Comparison of ENCODE assay signal across 30 cellular contexts in the genomic region with DNA sequence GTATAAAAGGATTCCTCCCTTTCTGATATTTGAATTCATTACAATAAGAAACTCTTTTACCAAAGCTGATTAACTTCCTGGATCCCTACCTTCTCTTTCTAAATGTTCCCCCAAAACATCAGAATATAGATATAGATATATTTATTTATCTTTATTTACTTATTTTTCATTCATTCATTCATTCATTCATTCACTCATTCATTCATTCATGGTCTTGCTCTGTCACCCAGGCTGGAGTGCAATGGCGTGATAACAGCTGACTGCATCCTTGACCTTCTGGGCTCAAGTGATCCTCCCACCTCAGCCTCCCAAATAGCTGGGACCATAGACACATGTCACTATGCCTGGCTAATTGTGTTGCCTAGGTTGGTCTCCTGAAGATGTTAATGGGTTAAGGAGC. TPM values are rescaled to one million over a fixed set of nuclear protein-coding genes. Genes with fewer than 3 reads are reported as not detected.
DNase-seq lines count a peak whose midpoint lies in the region; ATAC-seq, FAIRE-seq and TF ChIP-seq lines count a peak whose summit lies in the region.
"Had no signal": no experiment of that assay in that cellular context is flagged by ENCODE, and none has a peak within 500 bp of the region (broad histone marks: within the 10 kb centered on the region; RNA-seq: fewer than 3 reads in every experiment).

No MANE protein-coding gene starts in this region.

- H3K79me2 ChIP-seq in GM12878 (ENCODE audit: control insufficient read depth, insufficient read depth, low read length) (no peaks in the 10 kb centered on the region), K562 (ENCODE audit: control insufficient read depth, insufficient read depth, low read length) (no peaks in the 10 kb centered on the region)

- in situ Hi-C loops in GM12878 (cut with MboI) (no loop called here), K562 (cut with MboI) (no loop called here)

- H3K9ac ChIP-seq in GM12878 (ENCODE audit: control insufficient read depth, insufficient read depth, low read length) (no peak overlapping the region), K562 (ENCODE audit: insufficient read depth in 1 of 2, low read depth in 2 of 2, low read length in 2 of 2) (no peak overlapping the region)
- H3K9ac ChIP-seq: BLaER1; BLaER1 treated with 17β-estradiol and CSF1 and Interleukin-3, amounts not matched to agents 10 nM and 100 nM had no signal

- no peak for ATAC-seq in GM12878
- no peak for ATAC-seq in K562
- ATAC-seq: A549; CD8-positive, alpha-beta T cell had no signal

- no peak overlapping the region for H3K4me3 ChIP-seq in GM12878
- H3K4me3 ChIP-seq in K562, result no peak overlapping the region
- no peak overlapping the region for H3K4me3 ChIP-seq in tibial nerve
- H3K4me3 ChIP-seq: A549; BLaER1; BLaER1 treated with 17β-estradiol and CSF1 and Interleukin-3, amounts not matched to agents 10 nM and 100 nM had no signal

- WGBS in GM12878 (ENCODE audit: insufficient coverage, insufficient replicate concordance, low lambda C conversion rate, missing lambda C conversion rate), result 96% methylated on average over 1 of the region's 1 CpG
- 33% methylated on average over 1 of the region's 1 CpG for WGBS in K562 (ENCODE audit: insufficient coverage, low coverage, missing lambda C conversion rate)
- 97 to 100% methylated on average over 1 of the region's 1 CpG for WGBS in tibial nerve, 2 donors

- H3K27ac ChIP-seq in GM12878 (ENCODE audit: control insufficient read depth, insufficient read depth), result no peak overlapping the region
- H3K27ac ChIP-seq in K562 (ENCODE audit: extremely low read depth, low read depth, low read length), result no peak overlapping the region
- H3K27ac ChIP-seq in tibial nerve, result no peak overlapping the region
- H3K27ac ChIP-seq: 22Rv1; A549; BLaER1; BLaER1 treated with 17β-estradiol and CSF1 and Interleukin-3, amounts not matched to agents 10 nM and 100 nM; C4-2B had no signal

- H4K20me1 ChIP-seq in GM12878 (ENCODE audit: control insufficient read depth, insufficient read depth) (no peaks in the 10 kb centered on the region), K562 (replicated peaks; ENCODE audit: control insufficient read depth, insufficient read depth, low read length) (no peaks in the 10 kb centered on the region)
- H4K20me1 ChIP-seq: BLaER1; BLaER1 treated with 17β-estradiol and CSF1 and Interleukin-3, amounts not matched to agents 10 nM and 100 nM had no signal

- H3K9me1 ChIP-seq in K562 (ENCODE audit: control insufficient read depth, insufficient read depth, low read length), result no peaks in the 10 kb centered on the region

- H3K4me1 ChIP-seq in GM12878 (ENCODE audit: control insufficient read depth, insufficient read depth, low read length) (no peaks in the 10 kb centered on the region), K562 (replicated peaks in 1 of 2; ENCODE audit: control insufficient read depth in 2 of 2, insufficient read depth in 2 of 2, low read length in 2 of 2) (peaks cover 0 to 5% of the 10 kb centered on the region in 2 experiments; a peak in 1 of 5 replicates), tibial nerve (no peaks in the 10 kb centered on the region)
- H3K4me1 ChIP-seq: A549; BE2C; BLaER1; BLaER1 treated with 17β-estradiol and CSF1 and Interleukin-3, amounts not matched to agents 10 nM and 100 nM; Caco-2 had no signal

- CTCF ChIA-PET in GM12878 (lab: Yijun Ruan, JAX), result interaction anchor here (1.4 kb wide), 1 partner anchor 51 kb away, joined by 4 read pairs; no protein-coding TSS in a partner anchor
- CTCF ChIA-PET in K562 (lab: Yijun Ruan, JAX; ENCODE audit: low intra/inter-chr PET ratio), result interaction anchor here (0.7 kb wide), 1 partner anchor 506 kb away, joined by 3 read pairs; no protein-coding TSS in a partner anchor

- H3K27me3 ChIP-seq in GM12878 (replicated peaks in 1 of 2; ENCODE audit: control insufficient read depth in 2 of 2, insufficient read depth in 2 of 2, low read length in 1 of 2) (no peaks in the 10 kb centered on the region), K562 (ENCODE audit: control insufficient read depth in 2 of 2, insufficient read depth in 2 of 2, low read length in 2 of 2) (no peaks in the 10 kb centered on the region), tibial nerve (no peaks in the 10 kb centered on the region)
- H3K27me3 ChIP-seq: BE2C; BLaER1; BLaER1 treated with 17β-estradiol and CSF1 and Interleukin-3, amounts not matched to agents 10 nM and 100 nM had no signal

- no peak overlapping the region for H3K4me2 ChIP-seq in GM12878 (ENCODE audit: control insufficient read depth, insufficient read depth)
- H3K4me2 ChIP-seq in K562 (ENCODE audit: insufficient read depth, low read length), result no peak overlapping the region
- H3K4me2 ChIP-seq: A549; BLaER1; BLaER1 treated with 17β-estradiol and CSF1 and Interleukin-3, amounts not matched to agents 10 nM and 100 nM had no signal

- DNase-seq in GM12878 (ENCODE audit: low read depth, low spot score) (no peak), K562 (ENCODE audit: extremely low read depth in 1 of 4, low spot score in 3 of 4) (no peak), tibial nerve (ENCODE audit: low spot score in 2 of 2) (no peak), dermis blood vessel endothelial cell (no peak)
- DNase-seq: 8988T; ACHN; AML-193; BE2C; C1 segment of cervical spinal cord; Caco-2; Calu3; CD4-positive, alpha-beta memory T cell; CD4-positive, alpha-beta T cell; CD4-positive, CD25-positive, alpha-beta regulatory T cell; CD8-positive, alpha-beta memory T cell; CD8-positive, alpha-beta T cell; COR-L47; DMS 273 treated with DMSO at 0.1 percent for 48 hours; DMS153; DMS53; DMS79; DMS79 treated with DMSO at 0.1 percent for 48 hours; DND-41; EL had no signal

- peaks cover 0 to 7% of the 10 kb centered on the region in 2 experiments; a peak in 1 of 4 replicates for H3K36me3 ChIP-seq in GM12878 (ENCODE audit: control insufficient read depth in 2 of 2, insufficient read depth in 2 of 2, low read length in 1 of 2)
- H3K36me3 ChIP-seq in K562 (ENCODE audit: control insufficient read depth, insufficient read depth, low read length), result 0 out of 3 replicates have a peak, but pooled peaks cover 2% of the 10 kb centered on the region
- H3K36me3 ChIP-seq in tibial nerve, result peaks cover 2 to 81% (median 19%) of the 10 kb centered on the region in 3 donors
- H3K36me3 ChIP-seq: BE2C had no signal

- no peak for TF ChIP-seq EP300 in GM12878 (IDR thresholded peaks at IDR 0.05; ENCODE audit: borderline replicate concordance in 1 of 2, control insufficient read depth in 1 of 2, low read depth in 2 of 2, low read length in 2 of 2)
- TF ChIP-seq EP300 in K562 (IDR thresholded peaks at IDR 0.05; ENCODE audit: low read length), result no peak
- TF ChIP-seq EP300 in tibial nerve (IDR thresholded peaks at IDR 0.05), result no peak

- TF ChIP-seq POLR2A in GM12878 (IDR thresholded peaks at IDR 0.05; ENCODE audit: low read depth, low read length), result no peak
- TF ChIP-seq POLR2A in K562 (conservative IDR thresholded peaks at IDR 0.05), result no peak
- TF ChIP-seq POLR2A in tibial nerve (IDR thresholded peaks at IDR 0.05), result no peak

- intact Hi-C loops in GM12878 (cut with micrococcal nuclease; ENCODE audit: unreplicated experiment) (no loop called here), K562 (cut with micrococcal nuclease) (no loop called here)

- H3K9me3 ChIP-seq in GM12878 (replicated peaks; ENCODE audit: control insufficient read depth, insufficient read depth, low read length), result no peaks in the 10 kb centered on the region; the same call in 2 of the 3 replicates
- no peaks in the 10 kb centered on the region for H3K9me3 ChIP-seq in K562 (replicated peaks; ENCODE audit: control insufficient read depth, insufficient read depth, low read depth, low read length)
- peaks cover 0 to 9% (median 0%) of the 10 kb centered on the region in 4 donors for H3K9me3 ChIP-seq in tibial nerve
- H3K9me3 ChIP-seq: BE2C, Caco-2 had no signal

- H2AFZ ChIP-seq in GM12878 (ENCODE audit: control insufficient read depth, low read depth, low read length) (no peak overlapping the region), K562 (ENCODE audit: low read depth, low read length) (no peak overlapping the region)

- no peak for FAIRE-seq in GM12878 (lab: Jason Lieb, UNC)
- no peak for FAIRE-seq in K562 (lab: Jason Lieb, UNC)
- FAIRE-seq: A549, D721Med had no signal

- TF ChIP-seq RAD21 in GM12878 (IDR thresholded peaks at IDR 0.05; ENCODE audit: insufficient read depth, low read depth, low read length) (no peak), K562 (CRISPR knock-in tag; conservative IDR thresholded peaks at IDR 0.05 in 1 of 2, IDR thresholded peaks at IDR 0.05 in 1 of 2) (no peak)

- SMC1A ChIA-PET in GM12878 (lab: Charles Lee; ENCODE audit: uncharacterized antibody, unreplicated experiment), result no interaction called here

- BruUV-seq in GM12878 (replicated peaks; lab: Mats Ljungman, UMichigan), result no TSS peak
- no TSS peak for BruUV-seq in K562 (replicated peaks; lab: Mats Ljungman, UMichigan)

- no peak for TF ChIP-seq CTCF in GM12878 (IDR thresholded peaks at IDR 0.05 in 2 of 3, conservative IDR thresholded peaks at IDR 0.05 in 1 of 3; ENCODE audit: control insufficient read depth in 2 of 3, extremely low read depth in 1 of 3, insufficient read depth in 1 of 3, low read depth in 3 of 3, low read length in 3 of 3)
- TF ChIP-seq CTCF in K562 (IDR thresholded peaks at IDR 0.05 in 2 of 3, conservative IDR thresholded peaks at IDR 0.05 in 1 of 3; ENCODE audit: insufficient read depth in 2 of 3, low read depth in 1 of 3, low read length in 3 of 3), result no peak
- no peak for TF ChIP-seq CTCF in tibial nerve (IDR thresholded peaks at IDR 0.05)

- POLR2A ChIA-PET in GM12878 (lab: Charles Lee), result no interaction called here
- POLR2A ChIA-PET in K562 (lab: Yijun Ruan, JAX), result no interaction called here

- RAD21 ChIA-PET in GM12878 (lab: Charles Lee; ENCODE audit: unreplicated experiment), result no interaction called here

RNA-seq across cellular contexts. Expression of a gene that starts 30.7 kb away (rescaled TPM):
- total RNA-seq in GM12878 (2013; cell fraction: nucleolus; rRNA removed), result 29.6 and 33.4 TPM in 2 replicates
- total RNA-seq in GM12878 (2014; rRNA removed) (4.7 and 6.3 TPM in 2 replicates), GM12878 (2014; rRNA removed; fragmentation: Illumina TruSeq; extraction: Trizol) (5.9 and 7.9 TPM in 2 replicates), GM12878 (2021) (3.4 and 7.2 TPM in 2 replicates), K562 (2014; rRNA removed) (2.4 and 2.6 TPM in 2 replicates), K562 (2014; rRNA removed; fragmentation: Illumina TruSeq; extraction: Trizol) (9.4 and 11.0 TPM in 2 replicates), K562 (2015; rRNA removed; fragmentation: Illumina TruSeq; extraction: Trizol) (6.7 and 6.8 TPM in 2 replicates), K562 (2021) (7.8 TPM in 2 replicates), tibial nerve (1 to 10 TPM; 2.9 to 9.2 (median 7.1) TPM), dermis blood vessel endothelial cell (5.1 and 6.7 TPM in 2 replicates)
- polyA plus RNA-seq in GM12878 (2011; ENCODE audit: low read depth), result 0.91 TPM
- polyA plus RNA-seq in GM12878 (2011; rRNA removed) (8.5 and 15.1 TPM in 2 replicates), GM12878 (2014; fragmentation: Illumina TruSeq; extraction: Trizol) (6.3 and 11.6 TPM in 2 replicates), GM12878 (2014; fragmentation: Nextera tagmentation; extraction: Ambion mirVana) (1 to 10 TPM; 5.3 to 7.6 TPM), GM12878 (2014; rRNA removed) (1.6 and 3.3 TPM in 2 replicates), GM12878 (2016; fragmentation: Nextera tagmentation; extraction: Ambion mirVana) (1 to 10 TPM; 8.8 to 9.7 TPM), K562 (2011; rRNA removed) (8.3 and 9.8 TPM in 2 replicates), K562 (2014; fragmentation: Illumina TruSeq; extraction: Trizol) (5.3 and 6.2 TPM in 2 replicates), K562 (2014; fragmentation: Nextera tagmentation; extraction: Ambion mirVana) (1 to 10 TPM; 9.2 TPM), K562 (2014; rRNA removed) (6.2 and 8.8 TPM in 2 replicates)
- polyA plus RNA-seq in GM12878 (2011; cell fraction: cytosol; rRNA removed), result 1.8 and 2.2 TPM in 2 replicates
- polyA plus RNA-seq in GM12878 (2011; cell fraction: nucleus; rRNA removed), result 4.2 and 4.3 TPM in 2 replicates
- polyA plus RNA-seq in GM12878 (2012), result 3.9 and 4.2 TPM in 2 replicates
- 6.4 and 8.4 TPM in 2 replicates for polyA minus RNA-seq in GM12878 (2011; rRNA and poly(A)+ RNA removed)
- polyA minus RNA-seq in GM12878 (2011; cell fraction: cytosol; rRNA and poly(A)+ RNA removed), result 1.2 and 3.0 TPM in 2 replicates
- 14.0 and 17.5 TPM in 2 replicates for polyA minus RNA-seq in GM12878 (2011; cell fraction: nucleus; rRNA and poly(A)+ RNA removed)
- total RNA-seq in K562 (2011; cell fraction: chromatin; rRNA removed; ENCODE audit: low replicate concordance), result 6.1 and 25.6 TPM in 2 replicates
- 2.8 and 6.7 TPM in 2 replicates for total RNA-seq in K562 (2011; cell fraction: nucleolus; rRNA removed)
- 6.5 and 10.2 TPM in 2 replicates for total RNA-seq in K562 (2011; cell fraction: nucleoplasm; rRNA removed)
- 0.75 and 1.7 TPM in 2 replicates for polyA plus RNA-seq in K562 (2011; cell fraction: cytosol; rRNA removed)
- 2.6 and 4.8 TPM in 2 replicates for polyA plus RNA-seq in K562 (2011; cell fraction: nucleus; rRNA removed)
- 4.7 and 6.1 TPM in 2 replicates for polyA plus RNA-seq in K562 (2012)
- 8.6 and 12.1 TPM in 2 replicates for polyA minus RNA-seq in K562 (2011; rRNA and poly(A)+ RNA removed)
- polyA minus RNA-seq in K562 (2011; cell fraction: cytosol; rRNA and poly(A)+ RNA removed), result 1.4 and 3.8 TPM in 2 replicates
- 8.6 and 17.8 TPM in 2 replicates for polyA minus RNA-seq in K562 (2011; cell fraction: nucleus; rRNA and poly(A)+ RNA removed)

RNA-seq across cellular contexts. Expression of a gene that starts 30.8 kb away (rescaled TPM):
- total RNA-seq in GM12878 (2013; cell fraction: nucleolus; rRNA removed), result 165 and 207 TPM in 2 replicates
- total RNA-seq in GM12878 (2014; rRNA removed), result 47.7 and 64.6 TPM in 2 replicates
- total RNA-seq in GM12878 (2014; rRNA removed; fragmentation: Illumina TruSeq; extraction: Trizol), result 63.8 and 66.0 TPM in 2 replicates
- total RNA-seq in GM12878 (2021), result 66.1 and 66.5 TPM in 2 replicates
- 14.1 TPM for polyA plus RNA-seq in GM12878 (2011; ENCODE audit: low read depth)
- polyA plus RNA-seq in GM12878 (2011; rRNA removed), result 73.8 and 119 TPM in 2 replicates
- polyA plus RNA-seq in GM12878 (2011; cell fraction: cytosol; rRNA removed), result 23.0 and 25.0 TPM in 2 replicates
- polyA plus RNA-seq in GM12878 (2011; cell fraction: nucleus; rRNA removed), result 46.7 and 48.6 TPM in 2 replicates
- polyA plus RNA-seq in GM12878 (2012), result 19.4 and 25.6 TPM in 2 replicates
- polyA plus RNA-seq in GM12878 (2014; fragmentation: Illumina TruSeq; extraction: Trizol), result 51.3 and 53.7 TPM in 2 replicates
- polyA plus RNA-seq in GM12878 (2014; fragmentation: Nextera tagmentation; extraction: Ambion mirVana), result 10 to 100 TPM; 33.4 to 41.2 TPM
- polyA plus RNA-seq in GM12878 (2014; rRNA removed), result 26.7 and 27.7 TPM in 2 replicates
- polyA plus RNA-seq in GM12878 (2016; fragmentation: Nextera tagmentation; extraction: Ambion mirVana), result 10 to 100 TPM; 79.7 to 87.3 TPM
- 54.7 and 72.7 TPM in 2 replicates for polyA minus RNA-seq in GM12878 (2011; rRNA and poly(A)+ RNA removed)
- polyA minus RNA-seq in GM12878 (2011; cell fraction: cytosol; rRNA and poly(A)+ RNA removed), result 23.0 and 34.9 TPM in 2 replicates
- 73.1 and 138 TPM in 2 replicates for polyA minus RNA-seq in GM12878 (2011; cell fraction: nucleus; rRNA and poly(A)+ RNA removed)
- 42.4 and 184 TPM in 2 replicates for total RNA-seq in K562 (2011; cell fraction: chromatin; rRNA removed; ENCODE audit: low replicate concordance)
- 19.2 and 28.4 TPM in 2 replicates for total RNA-seq in K562 (2011; cell fraction: nucleolus; rRNA removed)
- 39.8 and 51.8 TPM in 2 replicates for total RNA-seq in K562 (2011; cell fraction: nucleoplasm; rRNA removed)
- 50.6 and 63.2 TPM in 2 replicates for total RNA-seq in K562 (2014; rRNA removed)
- 150 and 177 TPM in 2 replicates for total RNA-seq in K562 (2014; rRNA removed; fragmentation: Illumina TruSeq; extraction: Trizol)
- 135 and 146 TPM in 2 replicates for total RNA-seq in K562 (2015; rRNA removed; fragmentation: Illumina TruSeq; extraction: Trizol)
- total RNA-seq in K562 (2021), result 116 and 134 TPM in 2 replicates
- 90.2 and 107 TPM in 2 replicates for polyA plus RNA-seq in K562 (2011; rRNA removed)
- polyA plus RNA-seq in K562 (2011; cell fraction: cytosol; rRNA removed), result 16.2 and 34.8 TPM in 2 replicates
- polyA plus RNA-seq in K562 (2011; cell fraction: nucleus; rRNA removed), result 40.6 and 64.8 TPM in 2 replicates
- 50.5 and 69.4 TPM in 2 replicates for polyA plus RNA-seq in K562 (2012)
- 80.9 and 99.1 TPM in 2 replicates for polyA plus RNA-seq in K562 (2014; fragmentation: Illumina TruSeq; extraction: Trizol)
- 10 to 100 TPM; 66.1 to 76.5 TPM for polyA plus RNA-seq in K562 (2014; fragmentation: Nextera tagmentation; extraction: Ambion mirVana)
- 39.4 and 42.7 TPM in 2 replicates for polyA plus RNA-seq in K562 (2014; rRNA removed)
- polyA minus RNA-seq in K562 (2011; rRNA and poly(A)+ RNA removed), result 203 and 248 TPM in 2 replicates
- polyA minus RNA-seq in K562 (2011; cell fraction: cytosol; rRNA and poly(A)+ RNA removed), result 63.3 and 63.7 TPM in 2 replicates
- polyA minus RNA-seq in K562 (2011; cell fraction: nucleus; rRNA and poly(A)+ RNA removed), result 78.6 and 162 TPM in 2 replicates
- total RNA-seq in tibial nerve, result 10 to 100 TPM; 36.6 to 62.1 (median 44.7) TPM
- total RNA-seq in dermis blood vessel endothelial cell, result 51.1 and 54.0 TPM in 2 replicates
